8 cellular contexts compared by ENCODE assay signal in the genomic region with DNA sequence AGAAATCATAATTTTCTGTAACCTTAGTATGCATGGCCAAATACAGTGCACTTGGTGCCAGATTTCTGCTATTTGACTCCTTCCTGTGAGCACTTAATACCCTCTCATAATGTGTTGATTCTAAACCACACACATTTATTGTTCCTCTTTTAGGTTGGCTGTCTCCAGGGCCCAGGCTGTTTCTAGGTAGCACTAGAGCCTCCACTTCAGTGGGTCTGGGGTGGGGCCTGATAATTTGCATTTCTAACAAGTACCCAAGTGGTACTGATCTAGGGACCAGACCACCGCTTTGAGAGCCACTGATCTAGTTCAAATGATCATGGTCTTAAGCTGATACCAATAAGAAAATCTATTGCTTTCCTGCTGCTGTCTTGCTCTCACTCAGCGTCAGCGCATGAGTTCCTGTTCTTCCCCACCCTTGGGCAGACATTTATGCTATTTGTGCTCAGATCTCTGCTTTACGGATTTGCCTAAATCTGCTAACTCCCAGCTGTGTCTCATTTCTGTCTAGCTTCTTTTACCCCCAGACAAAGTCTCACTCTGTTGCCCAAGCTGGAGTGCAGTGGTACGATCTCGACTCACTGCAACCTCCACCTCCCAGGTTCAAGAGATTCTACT. TPM values are rescaled to one million over a fixed set of nuclear protein-coding genes. Genes with fewer than 3 reads are reported as not detected.
DNase-seq lines count a peak whose midpoint lies in the region; ATAC-seq and TF ChIP-seq lines count a peak whose summit lies in the region.

No MANE protein-coding gene starts in this region.

- H3K27me3 ChIP-seq in lung (ENCODE audit: control insufficient read depth, insufficient read depth) = no peaks in the 10 kb centered on the region

- no peaks in the 10 kb centered on the region for H3K9me3 Mint-ChIP-seq in activated CD4-positive, alpha-beta memory T cell treated with anti-CD3 and anti-CD28 coated beads for 36 hours
- H3K9me3 Mint-ChIP-seq in T-helper 2 cell treated with Interferon-gamma antibody and Interleukin-4, amounts not matched to agents 5 μg/mL and 100 μg/mL, for 36 hours = no peaks in the 10 kb centered on the region

- H3K27ac ChIP-seq in lung (ENCODE audit: low read depth in 1 of 2, low read length in 1 of 2) = peak overlapping the region in 1 of 2 donors; percentile 55

- no peak overlapping the region for H3K4me3 ChIP-seq in lung

- POLR2A ChIA-PET in activated CD4-positive, alpha-beta memory T cell treated with anti-CD3 and anti-CD28 coated beads for 36 hours (lab: Charles Lee) = no interaction called here

- intact Hi-C loops in activated CD4-positive, alpha-beta memory T cell treated with anti-CD3 and anti-CD28 coated beads for 36 hours (cut with micrococcal nuclease) = no loop called here
- intact Hi-C loops in left ventricle myocardium superior (cut with micrococcal nuclease) = no loop called here

- H3K27me3 Mint-ChIP-seq in activated CD4-positive, alpha-beta memory T cell treated with anti-CD3 and anti-CD28 coated beads for 36 hours = peaks cover 5% of the 10 kb centered on the region
- H3K27me3 Mint-ChIP-seq in T-helper 2 cell treated with Interferon-gamma antibody and Interleukin-4, amounts not matched to agents 5 μg/mL and 100 μg/mL, for 36 hours (ENCODE audit: low read depth) = peaks cover 7% of the 10 kb centered on the region

- H3K36me3 ChIP-seq in lung (ENCODE audit: control insufficient read depth in 2 of 2, insufficient read depth in 2 of 2, low read length in 2 of 2) = no peaks in the 10 kb centered on the region

- CTCF ChIA-PET in activated CD4-positive, alpha-beta memory T cell treated with anti-CD3 and anti-CD28 coated beads for 36 hours (lab: Charles Lee) = no interaction called here

- ATAC-seq in GM18909 (IDR thresholded peaks at IDR 0.05; ENCODE audit: poor library complexity, unreplicated experiment) (peak; percentile 85), HG02840 (IDR thresholded peaks at IDR 0.05; ENCODE audit: low FRiP score, unreplicated experiment) (peak; percentile 68), lung (ENCODE audit: insufficient read depth, low FRiP score) (peak; percentile 84), left ventricle myocardium superior (no peak)

- H3K4me1 ChIP-seq in lung (ENCODE audit: control insufficient read depth in 2 of 2, insufficient read depth in 2 of 2, low read length in 2 of 2) = peaks cover 0 to 3% of the 10 kb centered on the region in 2 donors

- peak; percentile 85 for DNase-seq in NCI-H2029 (lab: John Stamatoyannopoulos, UW)
- DNase-seq in lung (ENCODE audit: low spot score) = peak; percentile 75
- DNase-seq in activated CD4-positive, alpha-beta memory T cell treated with anti-CD3 and anti-CD28 coated beads for 36 hours = no peak
- no peak for DNase-seq in stimulated activated CD4-positive, alpha-beta T cell treated with anti-CD3 and anti-CD28 coated beads, Interleukin-4, amount 100 ng/mL, for 24 hours
- DNase-seq in T-helper 2 cell treated with Interferon-gamma antibody and Interleukin-4, amounts not matched to agents 5 μg/mL and 100 μg/mL, for 36 hours (ENCODE audit: low spot score) = no peak
- no peak for DNase-seq in left ventricle myocardium superior

- WGBS in lung, 2 donors = 55 to 56% methylated on average over 6 of the region's 6 CpGs

- H3K4me3 Mint-ChIP-seq in activated CD4-positive, alpha-beta memory T cell treated with anti-CD3 and anti-CD28 coated beads for 36 hours = no peak overlapping the region
- no peak overlapping the region for H3K4me3 Mint-ChIP-seq in T-helper 2 cell treated with Interferon-gamma antibody and Interleukin-4, amounts not matched to agents 5 μg/mL and 100 μg/mL, for 36 hours

- no peaks in the 10 kb centered on the region for H3K4me1 Mint-ChIP-seq in activated CD4-positive, alpha-beta memory T cell treated with anti-CD3 and anti-CD28 coated beads for 36 hours (ENCODE audit: low read depth)
- H3K4me1 Mint-ChIP-seq in T-helper 2 cell treated with Interferon-gamma antibody and Interleukin-4, amounts not matched to agents 5 μg/mL and 100 μg/mL, for 36 hours (ENCODE audit: low read depth) = no peaks in the 10 kb centered on the region

- no peak for TF ChIP-seq CTCF in lung (IDR thresholded peaks at IDR 0.05; ENCODE audit: control extremely low read depth, extremely low read depth)

- H3K27ac Mint-ChIP-seq in activated CD4-positive, alpha-beta memory T cell treated with anti-CD3 and anti-CD28 coated beads for 36 hours = no peak overlapping the region
- H3K27ac Mint-ChIP-seq in T-helper 2 cell treated with Interferon-gamma antibody and Interleukin-4, amounts not matched to agents 5 μg/mL and 100 μg/mL, for 36 hours = no peak overlapping the region

- H3K9me3 ChIP-seq in lung (ENCODE audit: control insufficient read depth in 2 of 2, insufficient read depth in 1 of 2, low read length in 1 of 2) = peaks cover 0 to 2% of the 10 kb centered on the region in 2 donors

- H3K36me3 Mint-ChIP-seq in activated CD4-positive, alpha-beta memory T cell treated with anti-CD3 and anti-CD28 coated beads for 36 hours = peaks cover 3% of the 10 kb centered on the region
- no peaks in the 10 kb centered on the region for H3K36me3 Mint-ChIP-seq in T-helper 2 cell treated with Interferon-gamma antibody and Interleukin-4, amounts not matched to agents 5 μg/mL and 100 μg/mL, for 36 hours (ENCODE audit: low read depth)

RNA-seq across cellular contexts. Expression of a gene that starts 7.4 kb away (rescaled TPM):
- 10 to 100 TPM; 32.1 to 32.5 TPM for total RNA-seq in lung
- 10 to 100 TPM; 22.3 to 39.2 TPM for polyA plus RNA-seq in lung
- 10 to 100 TPM; 19.2 to 20.3 TPM for total RNA-seq in activated CD4-positive, alpha-beta memory T cell treated with anti-CD3 and anti-CD28 coated beads for 36 hours
- total RNA-seq in left ventricle myocardium superior = 28.2 TPM

RNA-seq across cellular contexts. Expression of a gene that starts 7.4 kb away (rescaled TPM):
- total RNA-seq in lung (1 to 10 TPM; 7.9 to 9.6 TPM), left ventricle myocardium superior (2.2 TPM)
- polyA plus RNA-seq in lung = 1 to 10 TPM; 3.5 to 3.8 TPM
- 10 to 100 TPM; 39.9 to 42.4 TPM for total RNA-seq in activated CD4-positive, alpha-beta memory T cell treated with anti-CD3 and anti-CD28 coated beads for 36 hours

Comparison
In these comparisons a context has a peak if more than half of its experiments do, and no peak if none do; other contexts are left out.
1. DNase-seq: peak in NCI-H2029 (single experiment) and lung (single experiment); none in activated CD4-positive, alpha-beta memory T cell treated with anti-CD3 and anti-CD28 coated beads for 36 hours (single experiment), stimulated activated CD4-positive, alpha-beta T cell treated with anti-CD3 and anti-CD28 coated beads, Interleukin-4, amount 100 ng/mL, for 24 hours (single experiment), T-helper 2 cell treated with Interferon-gamma antibody and Interleukin-4, amounts not matched to agents 5 μg/mL and 100 μg/mL, for 36 hours (single experiment) and left ventricle myocardium superior (single experiment).